9 cellular contexts compared by ENCODE assay signal in the genomic region with DNA sequence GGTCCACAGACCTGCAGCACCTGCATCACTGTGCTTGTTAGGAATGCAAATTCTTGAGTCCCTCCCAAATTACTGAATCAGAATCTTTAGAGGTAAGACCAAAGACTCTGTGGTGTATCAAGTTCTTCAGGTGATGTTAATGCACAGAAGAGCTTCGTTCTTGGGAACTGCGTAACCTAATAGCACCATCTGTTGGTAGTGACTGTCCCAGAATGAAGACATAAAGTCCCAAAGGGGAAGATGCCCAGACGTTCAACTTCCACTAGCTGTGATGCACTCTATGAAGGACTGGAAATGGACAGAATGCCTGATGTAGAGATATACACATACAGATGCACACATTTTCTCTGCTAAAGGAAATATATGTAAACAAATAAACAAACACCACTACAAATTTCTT.
DNase-seq lines count a peak whose midpoint lies in the region; ATAC-seq and TF ChIP-seq lines count a peak whose summit lies in the region.
"Had no signal": no experiment of that assay in that cellular context is flagged by ENCODE, and none has a peak within 500 bp of the region (broad histone marks: within the 10 kb centered on the region; RNA-seq: fewer than 3 reads in every experiment).

No MANE protein-coding gene starts in this region.

- DNase-seq in AG08395 (ENCODE audit: low spot score) (peak; percentile 19), NCI-H69 (lab: John Stamatoyannopoulos, UW) (peak; percentile 72), endothelial cell (ENCODE audit: low spot score) (peak; percentile 25), neuronal stem cell (ENCODE audit: low spot score) (peak; percentile 29), omental fat pad (ENCODE audit: low spot score) (no peak)

- H3K4me1 ChIP-seq in neuronal stem cell (ENCODE audit: control insufficient read depth in 2 of 2, insufficient read depth in 1 of 2, low read depth in 1 of 2, low read length in 2 of 2): no peaks in the 10 kb centered on the region

- H3K4ac ChIP-seq in neuronal stem cell (ENCODE audit: low read length): no peak overlapping the region

- H3K36me3 Mint-ChIP-seq in endothelial cell (ENCODE audit: low read depth, unreplicated experiment): no peaks in the 10 kb centered on the region

- H3K27ac Mint-ChIP-seq in endothelial cell (ENCODE audit: unreplicated experiment): no peak overlapping the region

- H3K18ac ChIP-seq in neuronal stem cell (ENCODE audit: low read length): no peak overlapping the region

- ATAC-seq in GM18517 (IDR thresholded peaks at IDR 0.05; ENCODE audit: unreplicated experiment) (peak; percentile 77), HG03060 (IDR thresholded peaks at IDR 0.05; ENCODE audit: low read depth, unreplicated experiment) (peak; percentile 60), omental fat pad (ENCODE audit: low FRiP score) (no peak), GM18873 (IDR thresholded peaks at IDR 0.05; ENCODE audit: low FRiP score, unreplicated experiment) (no peak)

- H2BK120ac ChIP-seq in neuronal stem cell (ENCODE audit: low read depth, low read length): no peak overlapping the region

- H2AFZ ChIP-seq in neuronal stem cell (ENCODE audit: low read length): no peak overlapping the region

- no peak overlapping the region for H3K27ac ChIP-seq in neuronal stem cell (replicated peaks; ENCODE audit: low read length)
- H3K27ac ChIP-seq: epithelial cell of prostate had no signal

- no peaks in the 10 kb centered on the region for H3K27me3 Mint-ChIP-seq in endothelial cell (ENCODE audit: unreplicated experiment)

- H3K9me3 Mint-ChIP-seq in endothelial cell (ENCODE audit: unreplicated experiment): no peaks in the 10 kb centered on the region

- H2AK5ac ChIP-seq in neuronal stem cell (ENCODE audit: low read depth, low read length): no peak overlapping the region

- H2BK15ac ChIP-seq in neuronal stem cell (ENCODE audit: low read length): no peak overlapping the region

- H3K4me3 Mint-ChIP-seq in endothelial cell (ENCODE audit: unreplicated experiment): no peak overlapping the region

- no peak overlapping the region for H3K4me3 ChIP-seq in neuronal stem cell (ENCODE audit: low read length in 2 of 2)

- no peak overlapping the region for H4K91ac ChIP-seq in neuronal stem cell (ENCODE audit: low read depth, low read length, poor library complexity)

- peaks cover 8% of the 10 kb centered on the region for H3K4me1 Mint-ChIP-seq in endothelial cell (ENCODE audit: unreplicated experiment)

- no peaks in the 10 kb centered on the region for H3K79me1 ChIP-seq in neuronal stem cell (ENCODE audit: low read depth, low read length)

- no peak overlapping the region for H3K23ac ChIP-seq in neuronal stem cell (ENCODE audit: low read depth, low read length, poor library complexity)

- no peak overlapping the region for H2BK5ac ChIP-seq in neuronal stem cell (ENCODE audit: low read length)

- no peak overlapping the region for H4K8ac ChIP-seq in neuronal stem cell (ENCODE audit: low read depth, low read length)

- H3K14ac ChIP-seq in neuronal stem cell (ENCODE audit: low read length): no peak overlapping the region

- no peaks in the 10 kb centered on the region for H3K36me3 ChIP-seq in neuronal stem cell (replicated peaks in 1 of 2; ENCODE audit: control insufficient read depth in 2 of 2, insufficient read depth in 2 of 2, low read length in 2 of 2)

- no peaks in the 10 kb centered on the region for H3K9me3 ChIP-seq in neuronal stem cell (replicated peaks in 1 of 2; ENCODE audit: control insufficient read depth in 2 of 2, insufficient read depth in 1 of 2, low read depth in 1 of 2, low read length in 2 of 2)

- H3K4me2 ChIP-seq in neuronal stem cell (ENCODE audit: insufficient read depth, low read length, poor library complexity, severe bottlenecking): no peak overlapping the region

- H2BK12ac ChIP-seq in neuronal stem cell (ENCODE audit: low read length): no peak overlapping the region

- no peaks in the 10 kb centered on the region for H3K27me3 ChIP-seq in neuronal stem cell (ENCODE audit: control insufficient read depth in 3 of 3, insufficient read depth in 3 of 3, low read depth in 1 of 3, low read length in 3 of 3)

- WGBS in neuronal stem cell (ENCODE audit: extremely low coverage in 2 of 2, insufficient read length in 2 of 2, insufficient replicate concordance in 1 of 2), 2 donors: no CpG with 5 or more reads among the region's 3 CpGs

- TF ChIP-seq CTCF in endothelial cell (IDR thresholded peaks at IDR 0.05; ENCODE audit: unreplicated experiment): no peak
- no peak for TF ChIP-seq CTCF in omental fat pad (IDR thresholded peaks at IDR 0.05)

- H3K9ac ChIP-seq in neuronal stem cell (ENCODE audit: low read depth, low read length, poor library complexity): no peak overlapping the region

Comparison
In these comparisons a context has a peak if more than half of its experiments do, and no peak if none do; other contexts are left out.
1. ATAC-seq: peak in GM18517 (single experiment) and HG03060 (single experiment); none in omental fat pad (single experiment) and GM18873 (single experiment).